In the genomic region with DNA sequence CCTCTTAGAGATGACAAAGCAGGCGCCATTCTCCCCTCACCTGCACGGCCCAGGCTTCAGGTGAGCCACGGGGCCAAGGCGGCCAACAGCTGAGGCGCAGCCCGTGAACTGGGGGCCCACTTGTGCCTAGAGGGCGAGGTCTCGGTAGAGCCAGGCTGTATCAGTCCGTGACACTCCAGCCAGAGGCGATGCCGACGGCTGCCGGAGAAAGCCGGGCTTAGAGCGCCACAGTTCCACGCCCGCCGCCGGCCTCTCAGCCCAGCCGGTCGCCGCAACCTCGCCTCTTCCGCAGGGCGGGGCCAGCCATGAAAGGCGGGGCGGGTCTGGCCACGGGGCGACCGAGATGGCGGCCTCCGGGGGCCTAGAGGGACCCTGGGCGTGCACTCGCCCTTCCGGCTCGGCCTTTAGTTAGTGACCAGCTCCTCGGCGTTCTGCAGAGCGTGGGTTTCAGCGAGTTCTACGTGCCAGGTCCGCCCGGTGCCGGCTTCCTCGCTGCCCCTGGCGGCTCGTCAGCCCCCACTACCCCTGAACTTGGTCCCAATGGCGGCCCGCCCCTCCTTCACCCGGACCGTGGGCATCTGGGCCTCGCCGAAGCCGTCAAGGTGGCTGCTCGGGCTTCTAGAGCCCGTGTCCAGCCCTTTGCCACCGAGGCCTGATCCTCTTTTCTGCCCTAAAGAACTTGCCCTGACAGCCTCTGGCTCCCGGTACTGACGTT, we compare ENCODE assay signal across 8 cellular contexts. TPM values are rescaled to one million over a fixed set of nuclear protein-coding genes. Genes with fewer than 3 reads are reported as not detected.
DNase-seq lines count a peak whose midpoint lies in the region; ATAC-seq and TF ChIP-seq lines count a peak whose summit lies in the region.

A gene (plus strand): TSS at position 390 of the 715 bp plus-strand sequence. CDS start 881 bp downstream, outside the sequence.

- H3K9me3 ChIP-seq in DOHH2 (ENCODE audit: control insufficient read depth, insufficient read depth, low read length): no peaks in the 10 kb centered on the region

- peak within 1 kb of the TSS; percentile 92 for H3K4me2 ChIP-seq in DOHH2 (ENCODE audit: low read length)

- CTCF ChIA-PET in RWPE1 (lab: Yijun Ruan, JAX): interaction anchor here (0.6 to 0.7 kb wide), 2 partner anchors 127 to 678 kb away, joined by 3 to 4 read pairs; no protein-coding TSS in a partner anchor

- H3K4me3 ChIP-seq in DOHH2 (ENCODE audit: low read length): peak within 1 kb of the TSS; percentile 98
- H3K4me3 ChIP-seq in fibroblast of the aortic adventitia (ENCODE audit: low read depth, low read length): peak within 1 kb of the TSS; percentile 87

- peaks cover 20% of the 10 kb centered on the region for H3K4me1 ChIP-seq in DOHH2 (ENCODE audit: control insufficient read depth, low read length)

- H3K27ac ChIP-seq in DOHH2 (ENCODE audit: low read depth, low read length) (no peak within 1 kb of the TSS), RWPE1 (peak within 1 kb of the TSS; percentile 80)

- H3K36me3 ChIP-seq in DOHH2 (ENCODE audit: control insufficient read depth, low read length): peaks cover 9% of the 10 kb centered on the region

- H3K4me3 Mint-ChIP-seq in nephron progenitor cell: peak within 1 kb of the TSS; percentile 99
- H3K4me3 Mint-ChIP-seq in stimulated activated naive CD8-positive, alpha-beta T cell treated with anti-CD3 and anti-CD28 coated beads, Interleukin-15, amount 100 ng/mL, for 72 hours: peak within 1 kb of the TSS; percentile 97 to 98

- POLR2A ChIA-PET in RWPE1 (lab: Yijun Ruan, JAX; ENCODE audit: low non-redundant PET): interaction anchor here (1.5 kb wide), 1 partner anchor 68 kb away, joined by 3 read pairs; a partner anchor contains a TSS

- no peak for TF ChIP-seq EP300 in Ishikawa (IDR thresholded peaks at IDR 0.05; ENCODE audit: borderline replicate concordance)

- no peaks in the 10 kb centered on the region for H4K20me1 ChIP-seq in DOHH2 (ENCODE audit: control insufficient read depth, insufficient read depth, low read depth, low read length)

- H3K79me2 ChIP-seq in DOHH2 (ENCODE audit: control insufficient read depth, low read length): peaks cover 14% of the 10 kb centered on the region

- H3K36me3 Mint-ChIP-seq in nephron progenitor cell (ENCODE audit: low read depth): peaks cover 33% of the 10 kb centered on the region

- H3K27me3 ChIP-seq in DOHH2 (ENCODE audit: control insufficient read depth, low read length): no peaks in the 10 kb centered on the region

- H3K4me1 Mint-ChIP-seq in nephron progenitor cell: peaks cover 29% of the 10 kb centered on the region
- H3K4me1 Mint-ChIP-seq in stimulated activated naive CD8-positive, alpha-beta T cell treated with anti-CD3 and anti-CD28 coated beads, Interleukin-15, amount 100 ng/mL, for 72 hours: peaks cover 35% of the 10 kb centered on the region

- no peaks in the 10 kb centered on the region for H3K9me2 ChIP-seq in DOHH2 (replicated peaks; ENCODE audit: control insufficient read depth, low read length)

- H3K9me3 Mint-ChIP-seq in nephron progenitor cell: peaks cover under 1% of the 10 kb centered on the region
- no peaks in the 10 kb centered on the region for H3K9me3 Mint-ChIP-seq in stimulated activated naive CD8-positive, alpha-beta T cell treated with anti-CD3 and anti-CD28 coated beads, Interleukin-15, amount 100 ng/mL, for 72 hours

- peak; percentile 81 for DNase-seq in RWPE1 (ENCODE audit: low spot score)
- DNase-seq in activated T-helper 9 cell treated with anti-CD3 and anti-CD28 coated beads, Interleukin-2, amount 50 U/mL, for 16 hours (ENCODE audit: low read depth): peak; percentile 76
- DNase-seq in fibroblast of the aortic adventitia (ENCODE audit: low read depth): peak; percentile 82
- DNase-seq in nephron progenitor cell: peak; percentile 92
- peak; percentile 86 to 88 for DNase-seq in stimulated activated naive CD8-positive, alpha-beta T cell treated with anti-CD3 and anti-CD28 coated beads, Interleukin-15, amount 100 ng/mL, for 72 hours

- no peak for TF ChIP-seq RAD21 in Ishikawa (IDR thresholded peaks at IDR 0.05; ENCODE audit: low read depth)

- peaks cover 3% of the 10 kb centered on the region for H3K27me3 Mint-ChIP-seq in nephron progenitor cell (ENCODE audit: low read depth, poor library complexity)
- H3K27me3 Mint-ChIP-seq in stimulated activated naive CD8-positive, alpha-beta T cell treated with anti-CD3 and anti-CD28 coated beads, Interleukin-15, amount 100 ng/mL, for 72 hours: no peaks in the 10 kb centered on the region

- H3K27ac Mint-ChIP-seq in nephron progenitor cell: peak within 1 kb of the TSS; percentile 95
- H3K27ac Mint-ChIP-seq in stimulated activated naive CD8-positive, alpha-beta T cell treated with anti-CD3 and anti-CD28 coated beads, Interleukin-15, amount 100 ng/mL, for 72 hours: peak within 1 kb of the TSS; percentile 99

- ATAC-seq in GM21619 (IDR thresholded peaks at IDR 0.05; ENCODE audit: unreplicated experiment): peak; percentile 98
- peak; percentile 99 for ATAC-seq in stimulated activated naive CD8-positive, alpha-beta T cell treated with anti-CD3 and anti-CD28 coated beads, Interleukin-15, amount 100 ng/mL, for 72 hours

- TF ChIP-seq CTCF in DOHH2 (IDR thresholded peaks at IDR 0.05; ENCODE audit: low read depth, low read length, poor library complexity, severe bottlenecking) (no peak), RWPE1 (conservative IDR thresholded peaks at IDR 0.05; ENCODE audit: low read depth) (no peak), fibroblast of the aortic adventitia (IDR thresholded peaks at IDR 0.05; ENCODE audit: insufficient read depth, low read length) (no peak), nephron progenitor cell (IDR thresholded peaks at IDR 0.05) (no peak)

- H3F3A ChIP-seq in DOHH2 (ENCODE audit: control insufficient read depth, insufficient read depth): no peaks in the 10 kb centered on the region

TF ChIP-seq in Ishikawa, 13 proteins besides CTCF, POLR2A, EP300 and RAD21:
- TF ChIP-seq NFIC (IDR thresholded peaks at IDR 0.05) (no peak; the same call in 1 of the 2 replicates), YY1 (IDR thresholded peaks at IDR 0.05; ENCODE audit: low read depth) (peak; percentile 84), TAF1 (IDR thresholded peaks at IDR 0.05; ENCODE audit: low read depth) (peak; percentile 97), FOXM1 (IDR thresholded peaks at IDR 0.05; ENCODE audit: borderline replicate concordance, low read depth) (peak; percentile 20; the same call in 1 of the 2 replicates), CREB1 (IDR thresholded peaks at IDR 0.05; ENCODE audit: low read depth) (0 out of 2 replicates have a peak, but pooled peaks have one; percentile 29)
- TF ChIP-seq, protein P1, sequence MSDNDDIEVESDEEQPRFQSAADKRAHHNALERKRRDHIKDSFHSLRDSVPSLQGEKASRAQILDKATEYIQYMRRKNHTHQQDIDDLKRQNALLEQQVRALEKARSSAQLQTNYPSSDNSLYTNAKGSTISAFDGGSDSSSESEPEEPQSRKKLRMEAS (IDR thresholded peaks at IDR 0.05): peak; percentile 85

RNA-seq across cellular contexts. Expression of the gene that starts here (rescaled TPM):
- 13.0 and 21.8 TPM in 2 replicates for total RNA-seq in fibroblast of the aortic adventitia (ENCODE audit: low replicate concordance)
